12 cellular contexts compared by ENCODE assay signal in the genomic region with DNA sequence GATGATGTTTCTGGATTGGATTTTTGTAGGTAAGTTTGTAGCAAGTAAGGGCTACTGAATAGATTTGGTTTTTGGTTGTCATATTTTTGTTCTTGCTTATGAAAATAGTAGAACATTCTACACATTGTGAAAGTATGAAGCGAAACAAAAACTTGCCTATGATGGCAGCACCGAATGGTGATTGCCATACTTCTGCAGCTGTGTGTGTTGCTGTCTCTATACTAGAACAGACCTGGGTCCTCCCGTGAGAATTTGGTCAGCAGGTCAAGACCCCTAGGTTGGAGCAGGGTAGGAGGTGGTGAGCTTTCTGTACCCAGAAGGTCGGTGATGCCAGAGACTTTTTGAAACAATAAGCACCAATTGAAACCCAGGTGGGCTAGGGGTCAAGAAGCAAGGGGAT.
A peak's percentile ranks its signal among the peaks of the same experiment; 100 is the strongest.
DNase-seq lines count a peak whose midpoint lies in the region; ATAC-seq lines count a peak whose summit lies in the region.
"Had no signal": no experiment of that assay in that cellular context is flagged by ENCODE, and none has a peak within 500 bp of the region (broad histone marks: within the 10 kb centered on the region; RNA-seq: fewer than 3 reads in every experiment).

No MANE protein-coding gene starts in this region.

- no peaks in the 10 kb centered on the region for H3K9me3 Mint-ChIP-seq in stimulated activated memory B cell treated with anti-CD40 and anti-IgM and Interleukin-4, amounts not matched to agents 10 μg/mL and 1 μg/mL and 100 μg/mL, for 72 hours
- H3K9me3 Mint-ChIP-seq: dendritic cell treated with granulocyte-macrophage colony-stimulating factor and Interleukin-4, amounts not matched to agents 40 ng/mL and 50 ng/mL, for 4 days; naive B cell had no signal

- no peaks in the 10 kb centered on the region for H3K27me3 Mint-ChIP-seq in stimulated activated memory B cell treated with anti-CD40 and anti-IgM and Interleukin-4, amounts not matched to agents 10 μg/mL and 1 μg/mL and 100 μg/mL, for 72 hours
- H3K27me3 Mint-ChIP-seq: dendritic cell treated with granulocyte-macrophage colony-stimulating factor and Interleukin-4, amounts not matched to agents 40 ng/mL and 50 ng/mL, for 4 days; naive B cell had no signal

- ATAC-seq in GM18909 (IDR thresholded peaks at IDR 0.05; ENCODE audit: poor library complexity, unreplicated experiment) (peak; percentile 82), GM21576 (IDR thresholded peaks at IDR 0.05; ENCODE audit: unreplicated experiment) (peak; percentile 85), HG03103 (IDR thresholded peaks at IDR 0.05; ENCODE audit: low read depth, unreplicated experiment) (peak; percentile 63)
- ATAC-seq in stimulated activated memory B cell treated with anti-CD40 and anti-IgM and Interleukin-4, amounts not matched to agents 10 μg/mL and 1 μg/mL and 100 μg/mL, for 72 hours: peak; percentile 87
- ATAC-seq: right cardiac atrium had no signal

- peaks cover 57% of the 10 kb centered on the region for H3K4me1 Mint-ChIP-seq in stimulated activated memory B cell treated with anti-CD40 and anti-IgM and Interleukin-4, amounts not matched to agents 10 μg/mL and 1 μg/mL and 100 μg/mL, for 72 hours

- DNase-seq in HT-29 (ENCODE audit: low spot score) (no peak), OCI-M1 (lab: John Stamatoyannopoulos, UW) (no peak), D341Med (ENCODE audit: low spot score) (no peak)
- DNase-seq in stimulated activated CD8-positive, alpha-beta memory T cell treated with anti-CD3 and anti-CD28 coated beads, Interleukin-4, amount 100 ng/mL, for 48 hours: no peak
- DNase-seq: adrenal gland, naive B cell, right cardiac atrium had no signal

- peak overlapping the region; percentile 60 for H3K4me3 Mint-ChIP-seq in stimulated activated memory B cell treated with anti-CD40 and anti-IgM and Interleukin-4, amounts not matched to agents 10 μg/mL and 1 μg/mL and 100 μg/mL, for 72 hours
- H3K4me3 Mint-ChIP-seq: dendritic cell treated with granulocyte-macrophage colony-stimulating factor and Interleukin-4, amounts not matched to agents 40 ng/mL and 50 ng/mL, for 4 days; naive B cell had no signal

- peak overlapping the region; percentile 90 for H3K27ac Mint-ChIP-seq in stimulated activated memory B cell treated with anti-CD40 and anti-IgM and Interleukin-4, amounts not matched to agents 10 μg/mL and 1 μg/mL and 100 μg/mL, for 72 hours
- H3K27ac Mint-ChIP-seq: dendritic cell treated with granulocyte-macrophage colony-stimulating factor and Interleukin-4, amounts not matched to agents 40 ng/mL and 50 ng/mL, for 4 days had no signal

- H3K36me3 Mint-ChIP-seq in stimulated activated memory B cell treated with anti-CD40 and anti-IgM and Interleukin-4, amounts not matched to agents 10 μg/mL and 1 μg/mL and 100 μg/mL, for 72 hours: peaks cover 8% of the 10 kb centered on the region
